8 cellular contexts compared by ENCODE assay signal in the genomic region with DNA sequence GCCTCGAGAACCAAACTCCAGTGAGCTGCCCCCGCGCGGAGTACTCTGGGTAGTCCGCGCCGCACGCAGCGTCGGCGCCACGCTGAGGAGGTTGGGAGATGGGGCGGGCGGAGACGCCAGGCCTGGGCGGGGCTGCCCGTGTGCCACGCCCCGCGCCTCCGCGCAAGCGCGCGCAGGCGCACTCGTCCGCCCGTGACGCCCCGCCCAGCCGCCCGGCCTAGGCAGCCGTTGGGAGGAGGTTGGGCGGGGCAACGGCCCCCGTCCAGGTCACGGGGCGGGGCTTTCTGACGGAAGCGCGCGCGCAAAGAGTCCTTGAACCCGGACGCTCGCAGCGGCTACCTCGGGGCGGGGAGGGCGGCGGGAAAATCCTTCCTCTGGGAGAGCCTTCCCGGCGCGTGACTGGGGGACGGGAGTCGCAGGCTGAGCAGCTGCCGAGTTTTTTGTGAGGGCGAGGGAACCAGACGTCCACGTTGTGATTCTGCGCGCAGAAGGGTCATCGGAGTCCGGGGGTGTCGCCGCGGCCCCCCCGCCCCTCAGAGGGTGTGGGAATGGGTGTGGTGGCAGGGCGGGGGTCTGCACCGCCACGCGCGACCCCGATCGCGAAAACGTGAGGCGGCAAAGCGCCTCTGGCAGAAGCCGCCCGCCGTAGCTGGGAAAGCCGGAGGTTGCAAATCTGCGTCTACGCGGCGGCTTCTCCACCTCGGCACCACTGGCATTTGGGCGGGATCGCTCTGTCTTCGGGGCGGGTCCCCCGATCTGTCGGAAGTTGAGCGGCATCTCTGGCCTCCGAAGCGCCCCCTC. TPM values are rescaled to one million over a fixed set of nuclear protein-coding genes. Genes with fewer than 3 reads are reported as not detected.
A peak's percentile ranks its signal among the peaks of the same experiment; 100 is the strongest.
DNase-seq lines count a peak whose midpoint lies in the region; ATAC-seq and TF ChIP-seq lines count a peak whose summit lies in the region.

A gene with protein sequence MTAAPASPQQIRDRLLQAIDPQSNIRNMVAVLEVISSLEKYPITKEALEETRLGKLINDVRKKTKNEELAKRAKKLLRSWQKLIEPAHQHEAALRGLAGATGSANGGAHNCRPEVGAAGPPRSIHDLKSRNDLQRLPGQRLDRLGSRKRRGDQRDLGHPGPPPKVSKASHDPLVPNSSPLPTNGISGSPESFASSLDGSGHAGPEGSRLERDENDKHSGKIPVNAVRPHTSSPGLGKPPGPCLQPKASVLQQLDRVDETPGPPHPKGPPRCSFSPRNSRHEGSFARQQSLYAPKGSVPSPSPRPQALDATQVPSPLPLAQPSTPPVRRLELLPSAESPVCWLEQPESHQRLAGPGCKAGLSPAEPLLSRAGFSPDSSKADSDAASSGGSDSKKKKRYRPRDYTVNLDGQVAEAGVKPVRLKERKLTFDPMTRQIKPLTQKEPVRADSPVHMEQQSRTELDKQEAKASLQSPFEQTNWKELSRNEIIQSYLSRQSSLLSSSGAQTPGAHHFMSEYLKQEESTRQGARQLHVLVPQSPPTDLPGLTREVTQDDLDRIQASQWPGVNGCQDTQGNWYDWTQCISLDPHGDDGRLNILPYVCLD (minus strand): TSS at position 22 of the 801 bp plus-strand sequence. CDS start 261 bp downstream, outside the sequence.

- peak within 1 kb of the TSS; percentile 99 for H3K9ac ChIP-seq in DND-41 (ENCODE audit: low read depth, low read length)

- peak; percentile 46 to 75 for TF ChIP-seq POLR2A in Peyer's patch (IDR thresholded peaks at IDR 0.05)

- H3K36me3 ChIP-seq in DND-41 (ENCODE audit: insufficient read depth, low read length) (peaks cover 56% of the 10 kb centered on the region), KOPT-K1 (ENCODE audit: insufficient read depth, low read length) (peaks cover 63% of the 10 kb centered on the region), Peyer's patch (peaks cover 0 to 39% (median 0%) of the 10 kb centered on the region in 3 donors)
- peaks cover 0 to 31% (median 0%) of the 10 kb centered on the region in 3 experiments for H3K36me3 ChIP-seq in naive thymus-derived CD4-positive, alpha-beta T cell (ENCODE audit: control insufficient read depth in 2 of 3, insufficient read depth in 3 of 3, low read length in 3 of 3)

- intact Hi-C loops in naive thymus-derived CD4-positive, alpha-beta T cell (cut with micrococcal nuclease): loop anchor here (1.0 to 5.0 kb wide), 13 partner anchors 32 to 549 kb away; a partner anchor contains a TSS

- peaks cover 0 to 1% (median 0%) of the 10 kb centered on the region in 5 donors for H3K27me3 Mint-ChIP-seq in naive thymus-derived CD4-positive, alpha-beta T cell
- H3K27me3 Mint-ChIP-seq in stimulated activated memory B cell treated with anti-CD40 and anti-IgM and Interleukin-4, amounts not matched to agents 10 μg/mL and 1 μg/mL and 100 μg/mL, for 72 hours: no peaks in the 10 kb centered on the region

- H3K27ac ChIP-seq in DND-41 (ENCODE audit: low read length): peak within 1 kb of the TSS; percentile 99
- H3K27ac ChIP-seq in KOPT-K1 (ENCODE audit: low read depth, low read length, poor library complexity, severe bottlenecking): peak within 1 kb of the TSS; percentile 95
- peak within 1 kb of the TSS; percentile 94 to 99 (median 98) for H3K27ac ChIP-seq in Peyer's patch
- H3K27ac ChIP-seq in naive thymus-derived CD4-positive, alpha-beta T cell (ENCODE audit: low read depth, low read length): peak within 1 kb of the TSS; percentile 97

- DNase-seq in DND-41 (peak; percentile 96), Peyer's patch (peak; percentile 94 to 99 (median 97)), activated T-helper 1 cell treated with Interleukin-2 at 50 U/mL for 16 hours (ENCODE audit: low read depth) (peak; percentile 97), fibroblast of gingiva (ENCODE audit: low read depth) (peak; percentile 91)
- DNase-seq in naive thymus-derived CD4-positive, alpha-beta T cell: peak; percentile 91 to 97 (median 94)

- H2AFZ ChIP-seq in DND-41 (ENCODE audit: low read depth, low read length): peak within 1 kb of the TSS; percentile 95

- H3K4me2 ChIP-seq in DND-41 (ENCODE audit: insufficient read depth, low read length): peak within 1 kb of the TSS; percentile 84

- peaks cover 0 to 21% (median 9%) of the 10 kb centered on the region in 5 donors for H3K36me3 Mint-ChIP-seq in naive thymus-derived CD4-positive, alpha-beta T cell
- H3K36me3 Mint-ChIP-seq in stimulated activated memory B cell treated with anti-CD40 and anti-IgM and Interleukin-4, amounts not matched to agents 10 μg/mL and 1 μg/mL and 100 μg/mL, for 72 hours: peaks cover 31% of the 10 kb centered on the region

- H3K79me2 ChIP-seq in DND-41 (ENCODE audit: insufficient read depth, low read length): peaks cover 69% of the 10 kb centered on the region

- H3K4me1 ChIP-seq in DND-41 (ENCODE audit: insufficient read depth, low read length) (peaks cover 47% of the 10 kb centered on the region), Peyer's patch (peaks cover 0 to 31% (median 11%) of the 10 kb centered on the region in 4 donors)
- peaks cover 15% of the 10 kb centered on the region in 2 donors for H3K4me1 ChIP-seq in naive thymus-derived CD4-positive, alpha-beta T cell (ENCODE audit: control insufficient read depth in 2 of 2, insufficient read depth in 2 of 2, low read length in 2 of 2)

- TF ChIP-seq CTCF in DND-41 (IDR thresholded peaks at IDR 0.05; ENCODE audit: borderline replicate concordance, extremely low read depth, low read length, poor library complexity, severe bottlenecking) (peak; percentile 29), Peyer's patch (IDR thresholded peaks at IDR 0.05) (peak in 2 of 6 experiments; percentile 15 to 18)

- H3K27me3 ChIP-seq in DND-41 (ENCODE audit: insufficient read depth, low read length, poor library complexity) (no peaks in the 10 kb centered on the region), Peyer's patch (no peaks in the 10 kb centered on the region)
- no peaks in the 10 kb centered on the region for H3K27me3 ChIP-seq in naive thymus-derived CD4-positive, alpha-beta T cell (ENCODE audit: control insufficient read depth in 2 of 2, insufficient read depth in 2 of 2, low read length in 2 of 2)

- peak within 1 kb of the TSS; percentile 88 to 95 for H3K4me3 ChIP-seq in DND-41 (ENCODE audit: low read depth in 1 of 2, low read length in 2 of 2)
- peak within 1 kb of the TSS; percentile 69 to 99 (median 88) for H3K4me3 ChIP-seq in Peyer's patch
- H3K4me3 ChIP-seq in naive thymus-derived CD4-positive, alpha-beta T cell (ENCODE audit: low read length): peak within 1 kb of the TSS; percentile 92

- H3K9me3 ChIP-seq in DND-41 (ENCODE audit: insufficient read depth, low read length, severe bottlenecking): no peaks in the 10 kb centered on the region
- no peaks in the 10 kb centered on the region for H3K9me3 ChIP-seq in KOPT-K1 (ENCODE audit: insufficient read depth, low read length, poor library complexity, severe bottlenecking)
- H3K9me3 ChIP-seq in Peyer's patch: no peaks in the 10 kb centered on the region
- H3K9me3 ChIP-seq in naive thymus-derived CD4-positive, alpha-beta T cell (ENCODE audit: control insufficient read depth in 2 of 3, low read length in 3 of 3): no peaks in the 10 kb centered on the region

- POLR2A ChIA-PET in naive thymus-derived CD4-positive, alpha-beta T cell (lab: Charles Lee): interaction anchor here (0.6 to 4.4 kb wide), 14 partner anchors 32 to 587 kb away, joined by 3 to 40 read pairs (median 4); a partner anchor contains a TSS

- CTCF ChIA-PET in naive thymus-derived CD4-positive, alpha-beta T cell (lab: Charles Lee): no interaction called here

- H3K4me1 Mint-ChIP-seq in naive thymus-derived CD4-positive, alpha-beta T cell: peaks cover 34 to 49% (median 44%) of the 10 kb centered on the region in 7 donors
- peaks cover 42% of the 10 kb centered on the region for H3K4me1 Mint-ChIP-seq in stimulated activated memory B cell treated with anti-CD40 and anti-IgM and Interleukin-4, amounts not matched to agents 10 μg/mL and 1 μg/mL and 100 μg/mL, for 72 hours

- no peaks in the 10 kb centered on the region for H3K9me3 Mint-ChIP-seq in naive thymus-derived CD4-positive, alpha-beta T cell
- no peaks in the 10 kb centered on the region for H3K9me3 Mint-ChIP-seq in stimulated activated memory B cell treated with anti-CD40 and anti-IgM and Interleukin-4, amounts not matched to agents 10 μg/mL and 1 μg/mL and 100 μg/mL, for 72 hours

- peak within 1 kb of the TSS; percentile 88 to 99 (median 98) for H3K27ac Mint-ChIP-seq in naive thymus-derived CD4-positive, alpha-beta T cell
- peak within 1 kb of the TSS; percentile 94 for H3K27ac Mint-ChIP-seq in stimulated activated memory B cell treated with anti-CD40 and anti-IgM and Interleukin-4, amounts not matched to agents 10 μg/mL and 1 μg/mL and 100 μg/mL, for 72 hours

- H4K20me1 ChIP-seq in DND-41 (ENCODE audit: insufficient read depth, low read length): peaks cover 43% of the 10 kb centered on the region

- ATAC-seq in DND-41 (ENCODE audit: insufficient read depth, low read depth) (peak; percentile 83), GM21786 (IDR thresholded peaks at IDR 0.05; ENCODE audit: unreplicated experiment) (peak; percentile 71)
- ATAC-seq in naive thymus-derived CD4-positive, alpha-beta T cell: peak; percentile 97
- ATAC-seq in stimulated activated memory B cell treated with anti-CD40 and anti-IgM and Interleukin-4, amounts not matched to agents 10 μg/mL and 1 μg/mL and 100 μg/mL, for 72 hours: peak; percentile 97

- peak within 1 kb of the TSS; percentile 92 to 98 (median 97) for H3K4me3 Mint-ChIP-seq in naive thymus-derived CD4-positive, alpha-beta T cell
- peak within 1 kb of the TSS; percentile 98 for H3K4me3 Mint-ChIP-seq in stimulated activated memory B cell treated with anti-CD40 and anti-IgM and Interleukin-4, amounts not matched to agents 10 μg/mL and 1 μg/mL and 100 μg/mL, for 72 hours

RNA-seq across cellular contexts. Expression of the gene that starts here (rescaled TPM):
- 10 to 100 TPM in 1 of 4 donors, 1 to 10 TPM in 3; 5.4 to 13.9 (median 8.9) TPM for total RNA-seq in Peyer's patch
- 10 to 100 TPM; 14.2 to 34.3 (median 17.4) TPM for total RNA-seq in naive thymus-derived CD4-positive, alpha-beta T cell
- 1 to 10 TPM; 3.3 to 5.3 TPM for polyA plus RNA-seq in naive thymus-derived CD4-positive, alpha-beta T cell

Comparison
In these comparisons a context has a peak if more than half of its experiments do, and no peak if none do; other contexts are left out.
1. Peak in every context shown above with its lines: DNase-seq, ATAC-seq, H3K4me3 ChIP-seq and H3K27ac ChIP-seq.